In the genomic region with DNA sequence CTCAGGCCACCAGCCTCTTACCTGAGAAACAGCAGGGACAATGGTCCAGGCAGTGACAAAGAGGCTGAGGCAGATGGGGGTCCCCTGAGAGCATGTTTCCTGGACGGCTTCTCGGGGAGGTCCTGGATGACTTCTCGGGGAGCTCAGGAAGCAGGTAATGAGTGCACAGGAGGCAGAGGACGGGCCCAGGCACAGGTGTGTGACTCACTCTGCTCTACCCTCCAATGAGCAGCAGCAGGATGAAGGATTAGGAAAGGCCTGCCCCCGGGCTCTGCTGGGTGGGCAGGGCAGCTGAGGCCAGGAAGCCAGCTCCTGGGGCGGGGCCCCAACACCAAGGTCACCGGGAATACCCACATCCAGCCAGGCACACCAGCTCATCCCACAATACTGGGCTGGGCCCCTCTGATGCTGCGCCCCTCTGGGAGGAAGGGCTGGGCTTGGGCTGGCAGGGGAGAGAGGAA, we compare ENCODE assay signal across 16 cellular contexts. TPM values are rescaled to one million over a fixed set of nuclear protein-coding genes. Genes with fewer than 3 reads are reported as not detected.
DNase-seq lines count a peak whose midpoint lies in the region; ATAC-seq, FAIRE-seq and TF ChIP-seq lines count a peak whose summit lies in the region.
"Had no signal": no experiment of that assay in that cellular context is flagged by ENCODE, and none has a peak within 500 bp of the region (broad histone marks: within the 10 kb centered on the region; RNA-seq: fewer than 3 reads in every experiment).

No MANE protein-coding gene starts in this region.

- FAIRE-seq in D721Med (lab: Jason Lieb, UNC): no peak

- H3K27ac ChIP-seq in H9 (ENCODE audit: insufficient read length, low read depth, low read length): no peak overlapping the region
- H3K27ac ChIP-seq: cardiac muscle cell, gastroesophageal sphincter, right atrium auricular region, stomach had no signal

- no peak overlapping the region for H3K4ac ChIP-seq in H9 (ENCODE audit: low read depth, low read length)

- peaks cover 7% of the 10 kb centered on the region; the same call in 1 of the 2 replicates for H3K4me1 ChIP-seq in H9 (ENCODE audit: insufficient read depth, low read length)
- peaks cover 28% of the 10 kb centered on the region for H3K4me1 ChIP-seq in NT2/D1 (ENCODE audit: insufficient read depth, insufficient read length)
- H3K4me1 ChIP-seq: gastroesophageal sphincter, right atrium auricular region had no signal

- no peak overlapping the region for H2BK12ac ChIP-seq in H9 (ENCODE audit: insufficient read length, low read depth, low read length)

- peaks cover 0 to 6% (median 2%) of the 10 kb centered on the region in 3 experiments; a peak in 4 of 7 replicates for H3K36me3 Mint-ChIP-seq in H9 (ENCODE audit: insufficient read depth in 1 of 3, low read depth in 3 of 3)
- H3K36me3 Mint-ChIP-seq in natural killer cell treated with Interleukin-12 subunit alpha and Interleukin-12 subunit beta and Interleukin-15 and Interleukin-18, amount 100 ng/mL, for 72 hours: peaks cover 17% of the 10 kb centered on the region

- no CpG with 5 or more reads among the region's 8 CpGs for WGBS in H9 (ENCODE audit: extremely low coverage, insufficient read length, low lambda C conversion rate)

- peak overlapping the region; percentile 27 to 59 (median 52); a peak in 1 of 7 replicates for H3K27ac Mint-ChIP-seq in H9
- H3K27ac Mint-ChIP-seq in natural killer cell treated with Interleukin-12 subunit alpha and Interleukin-12 subunit beta and Interleukin-15 and Interleukin-18, amount 100 ng/mL, for 72 hours: peak overlapping the region; percentile 0 to 38
- H3K27ac Mint-ChIP-seq: activated naive CD4-positive, alpha-beta T cell treated with anti-CD3 and anti-CD28 coated beads, Interleukin-2, amount 50 U/mL, for 24 hours; CD8-positive, alpha-beta T cell had no signal

- no peak overlapping the region for H2AFZ ChIP-seq in H9 (ENCODE audit: low read length)

- peak; percentile 93 for DNase-seq in H9
- no peak for DNase-seq in NT2/D1 (ENCODE audit: low read depth, low spot score)
- DNase-seq in glomerular visceral epithelial cell (ENCODE audit: extremely low spot score): peak; percentile 20
- no peak for DNase-seq in natural killer cell treated with Interleukin-12 subunit alpha and Interleukin-12 subunit beta and Interleukin-15 and Interleukin-18, amount 100 ng/mL, for 72 hours (ENCODE audit: low spot score)
- DNase-seq in D721Med (ENCODE audit: insufficient read length, low spot score): no peak
- DNase-seq: CD8-positive, alpha-beta T cell; effector memory CD8-positive, alpha-beta T cell; NCI-H1930; nephron progenitor cell; stomach had no signal

- H3K9me3 ChIP-seq in H9 (ENCODE audit: control insufficient read depth, low read depth, low read length) (no peaks in the 10 kb centered on the region), NT2/D1 (ENCODE audit: insufficient read depth, low read length) (no peaks in the 10 kb centered on the region)
- H3K9me3 ChIP-seq: gastroesophageal sphincter, right atrium auricular region, stomach had no signal

- H3K4me3 ChIP-seq in NT2/D1 (ENCODE audit: insufficient read length, low read depth): no peak overlapping the region
- H3K4me3 ChIP-seq: cardiac muscle cell, gastroesophageal sphincter, right atrium auricular region, stomach had no signal

- peak in 1 of 2 donors; percentile 3 for ATAC-seq in natural killer cell treated with Interleukin-12 subunit alpha and Interleukin-12 subunit beta and Interleukin-15 and Interleukin-18, amount 100 ng/mL, for 72 hours
- ATAC-seq in HG03439 (IDR thresholded peaks at IDR 0.05; ENCODE audit: unreplicated experiment) (no peak), GM21515 (IDR thresholded peaks at IDR 0.05; ENCODE audit: unreplicated experiment) (no peak)
- ATAC-seq: CD8-positive, alpha-beta T cell; effector memory CD8-positive, alpha-beta T cell; gastroesophageal sphincter had no signal

- H3K27me3 ChIP-seq in H9 (ENCODE audit: insufficient read depth, low read length) (no peaks in the 10 kb centered on the region), NT2/D1 (ENCODE audit: insufficient read depth, insufficient read length) (no peaks in the 10 kb centered on the region)
- H3K27me3 ChIP-seq: cardiac muscle cell, gastroesophageal sphincter, right atrium auricular region, stomach had no signal

- H3K79me2 ChIP-seq in H9 (ENCODE audit: insufficient read depth, low read length): no peaks in the 10 kb centered on the region

- H4K5ac ChIP-seq in H9 (ENCODE audit: insufficient read length, low read depth, low read length): no peak overlapping the region

- H3K9ac ChIP-seq in H9 (ENCODE audit: extremely low read depth, insufficient read length, low read length): no peak overlapping the region
- peak overlapping the region; percentile 21 for H3K9ac ChIP-seq in NT2/D1 (ENCODE audit: insufficient read length, low read depth)

- H3K4me2 ChIP-seq in H9 (ENCODE audit: insufficient read depth, insufficient read length, low read length): no peak overlapping the region

- no peaks in the 10 kb centered on the region for H3K23me2 ChIP-seq in H9 (ENCODE audit: insufficient read length, low read depth, low read length, poor library complexity, severe bottlenecking)

- no peak overlapping the region for H3K14ac ChIP-seq in H9 (ENCODE audit: insufficient read depth, low read length)

- H3K4me3 Mint-ChIP-seq in H9: no peak overlapping the region; a peak in 1 of 5 replicates
- H3K4me3 Mint-ChIP-seq in natural killer cell treated with Interleukin-12 subunit alpha and Interleukin-12 subunit beta and Interleukin-15 and Interleukin-18, amount 100 ng/mL, for 72 hours: no peak overlapping the region
- H3K4me3 Mint-ChIP-seq: activated naive CD4-positive, alpha-beta T cell treated with anti-CD3 and anti-CD28 coated beads, Interleukin-2, amount 50 U/mL, for 24 hours; CD8-positive, alpha-beta T cell; nephron progenitor cell had no signal

- no peak overlapping the region for H2BK120ac ChIP-seq in H9 (ENCODE audit: low read depth, low read length, poor library complexity, severe bottlenecking)

- peaks cover 39 to 41% of the 10 kb centered on the region in 2 experiments for H3K4me1 Mint-ChIP-seq in H9
- peaks cover 27 to 41% of the 10 kb centered on the region in 2 donors for H3K4me1 Mint-ChIP-seq in natural killer cell treated with Interleukin-12 subunit alpha and Interleukin-12 subunit beta and Interleukin-15 and Interleukin-18, amount 100 ng/mL, for 72 hours (ENCODE audit: low read depth in 2 of 2)

- H4K91ac ChIP-seq in H9 (ENCODE audit: insufficient read length, low read depth, low read length): no peak overlapping the region

- H3K23ac ChIP-seq in H9 (ENCODE audit: insufficient read length, low read depth, low read length): no peak overlapping the region

- H3K9me3 Mint-ChIP-seq in H9: no peaks in the 10 kb centered on the region
- no peaks in the 10 kb centered on the region for H3K9me3 Mint-ChIP-seq in natural killer cell treated with Interleukin-12 subunit alpha and Interleukin-12 subunit beta and Interleukin-15 and Interleukin-18, amount 100 ng/mL, for 72 hours
- H3K9me3 Mint-ChIP-seq: activated naive CD4-positive, alpha-beta T cell treated with anti-CD3 and anti-CD28 coated beads, Interleukin-2, amount 50 U/mL, for 24 hours; CD8-positive, alpha-beta T cell; nephron progenitor cell had no signal

- no peak overlapping the region for H3T11ph ChIP-seq in H9 (ENCODE audit: low read length)

- H2BK20ac ChIP-seq in H9 (ENCODE audit: low read depth, low read length, poor library complexity, severe bottlenecking): no peak overlapping the region

- H2BK15ac ChIP-seq in H9 (ENCODE audit: low read depth, low read length): no peak overlapping the region

- peaks cover 1% of the 10 kb centered on the region; the same call in 1 of the 2 replicates for H3K27me3 Mint-ChIP-seq in H9 (ENCODE audit: low read depth)
- H3K27me3 Mint-ChIP-seq in natural killer cell treated with Interleukin-12 subunit alpha and Interleukin-12 subunit beta and Interleukin-15 and Interleukin-18, amount 100 ng/mL, for 72 hours: no peaks in the 10 kb centered on the region
- H3K27me3 Mint-ChIP-seq: activated naive CD4-positive, alpha-beta T cell treated with anti-CD3 and anti-CD28 coated beads, Interleukin-2, amount 50 U/mL, for 24 hours; effector memory CD8-positive, alpha-beta T cell had no signal

- H4K8ac ChIP-seq in H9 (replicated peaks; ENCODE audit: insufficient read length, low read depth, low read length): no peak overlapping the region

- H4K20me1 ChIP-seq in H9 (ENCODE audit: control insufficient read depth, insufficient read depth, insufficient read length): no peaks in the 10 kb centered on the region

- no peak overlapping the region for H3K56ac ChIP-seq in H9 (ENCODE audit: insufficient read length, low read depth, low read length)

- H2AK5ac ChIP-seq in H9 (ENCODE audit: insufficient read length, low read length): no peak overlapping the region

- no peak overlapping the region for H3K18ac ChIP-seq in H9 (ENCODE audit: insufficient read length, low read depth, low read length)

- no peak overlapping the region for H2BK5ac ChIP-seq in H9 (ENCODE audit: insufficient read length, low read length)

- no peak for TF ChIP-seq CTCF in H9 (conservative IDR thresholded peaks at IDR 0.05)
- TF ChIP-seq CTCF in D721Med (IDR thresholded peaks at IDR 0.05; ENCODE audit: insufficient read depth, missing control alignments): no peak

- H3K79me1 ChIP-seq in H9 (ENCODE audit: insufficient read depth, low read depth, low read length, poor library complexity, severe bottlenecking): no peaks in the 10 kb centered on the region

- H3K36me3 ChIP-seq in NT2/D1 (ENCODE audit: insufficient read depth, insufficient read length, low read length): peaks cover 18% of the 10 kb centered on the region
- H3K36me3 ChIP-seq: cardiac muscle cell had no signal

RNA-seq across cellular contexts. Expression of gene PTAFR, which starts 17.2 kb away (rescaled TPM):
- 1.8 and 1.9 TPM in 2 replicates for total RNA-seq in H9 (2021)
- total RNA-seq in natural killer cell treated with Interleukin-12 subunit alpha and Interleukin-12 subunit beta and Interleukin-15 and Interleukin-18, amount 100 ng/mL, for 72 hours: 1 to 10 TPM; 1.3 to 2.0 TPM

RNA-seq across cellular contexts. Expression of gene DNAJC8, which starts 39.1 kb away (rescaled TPM):
- 126 and 132 TPM in 2 replicates for total RNA-seq in H9 (2021)
- 100 to 1,000 TPM in 1 of 2 donors, 10 to 100 TPM in 1; 62.8 to 103 TPM for total RNA-seq in natural killer cell treated with Interleukin-12 subunit alpha and Interleukin-12 subunit beta and Interleukin-15 and Interleukin-18, amount 100 ng/mL, for 72 hours

RNA-seq across cellular contexts. Expression of gene ATP5IF1, which starts 42.2 kb away (rescaled TPM):
- total RNA-seq in H9 (2021): 257 and 275 TPM in 2 replicates
- total RNA-seq in natural killer cell treated with Interleukin-12 subunit alpha and Interleukin-12 subunit beta and Interleukin-15 and Interleukin-18, amount 100 ng/mL, for 72 hours: 100 to 1,000 TPM; 112 to 125 TPM

Comparison
In these comparisons a context has a peak if more than half of its experiments do, and no peak if none do; other contexts are left out.
1. DNase-seq: peak in H9 (single experiment) and glomerular visceral epithelial cell (single experiment); none in NT2/D1 (single experiment), natural killer cell treated with Interleukin-12 subunit alpha and Interleukin-12 subunit beta and Interleukin-15 and Interleukin-18, amount 100 ng/mL, for 72 hours (single experiment) and D721Med (single experiment).